In genomic region chr9:130707225-130707976, GRCh38 we compare ENCODE assay signal across 9 cellular contexts. TPM values are rescaled to one million over a fixed set of nuclear protein-coding genes. Genes with fewer than 3 reads are reported as not detected.
DNase-seq lines count a peak whose midpoint lies in the region; ATAC-seq and TF ChIP-seq lines count a peak whose summit lies in the region.
"Had no signal": no experiment of that assay in that cellular context is flagged by ENCODE, and none has a peak within 500 bp of the region (broad histone marks: within the 10 kb centered on the region; RNA-seq: fewer than 3 reads in every experiment).

No MANE protein-coding gene starts in this region.

- H4K20me1 ChIP-seq in MM.1S (ENCODE audit: insufficient read depth, low read length) (no peaks in the 10 kb centered on the region; the same call in 1 of the 2 replicates), hepatocyte (ENCODE audit: insufficient read depth, poor library complexity, severe bottlenecking) (no peaks in the 10 kb centered on the region)

- H3K4me1 ChIP-seq in MM.1S (ENCODE audit: low read length) (no peaks in the 10 kb centered on the region), hepatocyte (ENCODE audit: insufficient read depth) (no peaks in the 10 kb centered on the region)

- H3K9ac ChIP-seq in MM.1S (ENCODE audit: low read length) = no peak overlapping the region

- H3K9me2 ChIP-seq in MM.1S (replicated peaks; ENCODE audit: insufficient read depth, low read length) = no peaks in the 10 kb centered on the region
- H3K9me2 ChIP-seq in hepatocyte (replicated peaks; ENCODE audit: insufficient read depth) = no peaks in the 10 kb centered on the region

- no peaks in the 10 kb centered on the region for H3K9me3 ChIP-seq in MM.1S (replicated peaks; ENCODE audit: insufficient read depth, low read length)
- H3K9me3 ChIP-seq in hepatocyte (ENCODE audit: low read depth) = no peaks in the 10 kb centered on the region

- ATAC-seq in GM19463 (IDR thresholded peaks at IDR 0.05; ENCODE audit: unreplicated experiment) = no peak

- 53% methylated on average over 9 of the region's 9 CpGs for WGBS in hepatocyte (ENCODE audit: low lambda C conversion rate, missing lambda C conversion rate)

- H3F3A ChIP-seq in MM.1S (ENCODE audit: insufficient read depth, low read length) = peaks cover 8% of the 10 kb centered on the region

- H3K36me3 ChIP-seq in MM.1S (replicated peaks; ENCODE audit: insufficient read depth, low read length) (peaks cover 13% of the 10 kb centered on the region), hepatocyte (replicated peaks; ENCODE audit: insufficient read depth, low read depth) (no peaks in the 10 kb centered on the region)

- H3K27me3 ChIP-seq in MM.1S (replicated peaks; ENCODE audit: insufficient read depth, low read length) (no peaks in the 10 kb centered on the region), hepatocyte (no peaks in the 10 kb centered on the region)

- H3K4me2 ChIP-seq in MM.1S (ENCODE audit: low read depth, low read length) (no peak overlapping the region), hepatocyte (no peak overlapping the region)

- H3K27ac ChIP-seq in MM.1S (ENCODE audit: low read length) = no peak overlapping the region
- H3K27ac ChIP-seq in hepatocyte = no peak overlapping the region

- TF ChIP-seq CTCF in MM.1S (IDR thresholded peaks at IDR 0.05; ENCODE audit: low read length) (peak; percentile 79), hepatocyte (IDR thresholded peaks at IDR 0.05; ENCODE audit: poor library complexity) (peak; percentile 88)

- H3K79me2 ChIP-seq in MM.1S (ENCODE audit: low read length) (peaks cover 6% of the 10 kb centered on the region; the same call in 1 of the 2 replicates), hepatocyte (no peaks in the 10 kb centered on the region)

- peak; percentile 49 for DNase-seq in DMS153 treated with DMSO at 0.1 percent for 48 hours (lab: John Stamatoyannopoulos, UW; ENCODE audit: unreplicated experiment)
- DNase-seq in MM.1S = peak; percentile 61
- DNase-seq in SW480 (ENCODE audit: low spot score) = peak; percentile 63
- DNase-seq in activated naive CD8-positive, alpha-beta T cell treated with anti-CD3 and anti-CD28 coated beads, Interleukin-2, amount 50 U/mL, for 16 hours (ENCODE audit: low read depth, low spot score) = peak; percentile 54
- peak; percentile 84 for DNase-seq in hepatocyte (ENCODE audit: low spot score)
- peak; percentile 37 to 41 for DNase-seq in stimulated activated CD4-positive, alpha-beta T cell treated with anti-CD3 and anti-CD28 coated beads, Interleukin-15, amount 100 ng/mL, for 1 hour (ENCODE audit: low read depth in 1 of 2, low spot score in 1 of 2)
- DNase-seq in putamen (ENCODE audit: low spot score) = no peak

- H2AFZ ChIP-seq in MM.1S (ENCODE audit: low read length) (no peak overlapping the region), hepatocyte (no peak overlapping the region)

- H3K4me3 ChIP-seq in MM.1S (ENCODE audit: low read length) (no peak overlapping the region), hepatocyte (no peak overlapping the region)

RNA-seq across cellular contexts. Expression of gene EXOSC2, which starts 13.8 kb away (rescaled TPM):
- 19.5 and 24.3 TPM in 2 replicates for total RNA-seq in hepatocyte
- 10.7 and 13.0 TPM in 2 replicates for polyA plus RNA-seq in hepatocyte

RNA-seq across cellular contexts. Expression of gene PRDM12, which starts 43.0 kb away (rescaled TPM):
- total RNA-seq in hepatocyte = not detected in 2 replicates
- not detected in 2 replicates for polyA plus RNA-seq in hepatocyte
- total RNA-seq: T-helper 1 cell treated with Interleukin-12 subunit alpha and Interleukin-12 subunit beta and Interleukin-4 antibody, amounts not matched to agents 30 ng/mL and 1 ng/mL, for 36 hours had no signal
